ENCODE assay signal across 8 cellular contexts in genomic region chr11:121452609-121453150, GRCh38.
DNase-seq lines count a peak whose midpoint lies in the region; ATAC-seq and TF ChIP-seq lines count a peak whose summit lies in the region.

Gene SORL1-AS1, minus strand, starts transcription at chr11:121452967.

- H3K9me2 ChIP-seq in Loucy (replicated peaks; ENCODE audit: low read depth, low read length): no peaks in the 10 kb centered on the region

- H3K27me3 ChIP-seq in CD4-positive, CD25-positive, alpha-beta regulatory T cell (ENCODE audit: control insufficient read depth, insufficient read depth, low read length): no peaks in the 10 kb centered on the region
- H3K27me3 ChIP-seq in Loucy (ENCODE audit: insufficient read depth, low read length, poor library complexity, severe bottlenecking) (no peaks in the 10 kb centered on the region), osteoblast (ENCODE audit: insufficient read depth, low read length) (peaks cover 54% of the 10 kb centered on the region)

- H4K20me1 ChIP-seq in Loucy (ENCODE audit: insufficient read depth, low read length, poor library complexity, severe bottlenecking): peaks cover 10% of the 10 kb centered on the region
- no peaks in the 10 kb centered on the region for H4K20me1 ChIP-seq in osteoblast (ENCODE audit: insufficient read depth, low read length)

- H3K9me3 ChIP-seq in CD4-positive, CD25-positive, alpha-beta regulatory T cell (ENCODE audit: control insufficient read depth in 2 of 2, low read length in 2 of 2): no peaks in the 10 kb centered on the region
- H3K9me3 ChIP-seq in Loucy (ENCODE audit: insufficient read depth, low read depth, low read length): no peaks in the 10 kb centered on the region
- H3K9me3 ChIP-seq in osteoblast (ENCODE audit: low read depth, low read length): no peaks in the 10 kb centered on the region

- peaks cover 8% of the 10 kb centered on the region for H3K36me3 ChIP-seq in CD4-positive, CD25-positive, alpha-beta regulatory T cell (ENCODE audit: control insufficient read depth, insufficient read depth, low read length)
- H3K36me3 ChIP-seq in Loucy (ENCODE audit: insufficient read depth, low read length) (no peaks in the 10 kb centered on the region), osteoblast (ENCODE audit: insufficient read depth, low read length) (no peaks in the 10 kb centered on the region)

- no peaks in the 10 kb centered on the region for H3F3A ChIP-seq in Loucy (ENCODE audit: low read depth)

- POLR2A ChIA-PET in activated CD8-positive, alpha-beta T cell treated with anti-CD3 and anti-CD28 coated beads, Interleukin-2, amount 10 ng/mL, durations not matched to agents 7 days and 5 days (lab: Charles Lee): interaction anchor here (0.7 to 4.9 kb wide), 7 partner anchors 12 to 160 kb away, joined by 3 to 156 read pairs (median 4); partner anchors contain the start of gene SC5D

- peak within 1 kb of the TSS; percentile 81 for H3K27ac ChIP-seq in CD4-positive, CD25-positive, alpha-beta regulatory T cell (ENCODE audit: insufficient read depth, low read length, poor library complexity, severe bottlenecking)
- H3K27ac ChIP-seq in osteoblast (ENCODE audit: low read depth, low read length): no peak within 1 kb of the TSS

- H3K4me2 ChIP-seq in Loucy (ENCODE audit: low read depth, low read length, poor library complexity, severe bottlenecking) (peak within 1 kb of the TSS; percentile 87), osteoblast (ENCODE audit: insufficient read depth, low read length) (peak within 1 kb of the TSS; percentile 63)

- peak within 1 kb of the TSS; percentile 97 to 100 (median 100) for H3K4me3 Mint-ChIP-seq in CD4-positive, CD25-positive, alpha-beta regulatory T cell
- peak within 1 kb of the TSS; percentile 85 for H3K4me3 Mint-ChIP-seq in activated CD8-positive, alpha-beta T cell treated with anti-CD3 and anti-CD28 coated beads, Interleukin-2, amount 10 ng/mL, durations not matched to agents 7 days and 5 days

- H3K4me3 ChIP-seq in CD4-positive, CD25-positive, alpha-beta regulatory T cell (ENCODE audit: low read depth, low read length): peak within 1 kb of the TSS; percentile 99
- H3K4me3 ChIP-seq in Loucy (ENCODE audit: low read length, poor library complexity, severe bottlenecking) (peak within 1 kb of the TSS; percentile 78), osteoblast (ENCODE audit: insufficient read depth, low read length) (peak within 1 kb of the TSS; percentile 61)

- peak; percentile 32 to 52 for ATAC-seq in CD4-positive, CD25-positive, alpha-beta regulatory T cell (ENCODE audit: low read depth in 2 of 2)
- peak; percentile 18 for ATAC-seq in GM21526 (IDR thresholded peaks at IDR 0.05; ENCODE audit: low FRiP score, unreplicated experiment)
- ATAC-seq in activated CD8-positive, alpha-beta T cell treated with anti-CD3 and anti-CD28 coated beads, Interleukin-2, amount 10 ng/mL, durations not matched to agents 7 days and 5 days: peak; percentile 40
- ATAC-seq in esophagus mucosa: peak; percentile 5
- ATAC-seq in GM18519 (IDR thresholded peaks at IDR 0.05; ENCODE audit: low FRiP score, unreplicated experiment): no peak

- H3K9me3 Mint-ChIP-seq in CD4-positive, CD25-positive, alpha-beta regulatory T cell: peaks cover 0 to 4% (median 0%) of the 10 kb centered on the region in 7 donors
- H3K9me3 Mint-ChIP-seq in activated CD8-positive, alpha-beta T cell treated with anti-CD3 and anti-CD28 coated beads, Interleukin-2, amount 10 ng/mL, durations not matched to agents 7 days and 5 days (ENCODE audit: insufficient read depth): no peaks in the 10 kb centered on the region

- H3K4me1 ChIP-seq in CD4-positive, CD25-positive, alpha-beta regulatory T cell (ENCODE audit: control insufficient read depth, insufficient read depth, low read length, poor library complexity, severe bottlenecking): peaks cover 81% of the 10 kb centered on the region
- peaks cover 79% of the 10 kb centered on the region for H3K4me1 ChIP-seq in Loucy (ENCODE audit: insufficient read depth, low read length, poor library complexity, severe bottlenecking)
- H3K4me1 ChIP-seq in osteoblast (ENCODE audit: insufficient read depth, low read length): peaks cover 4% of the 10 kb centered on the region

- H3K27ac Mint-ChIP-seq in CD4-positive, CD25-positive, alpha-beta regulatory T cell: peak within 1 kb of the TSS; percentile 96 to 100 (median 96)
- H3K27ac Mint-ChIP-seq in activated CD8-positive, alpha-beta T cell treated with anti-CD3 and anti-CD28 coated beads, Interleukin-2, amount 10 ng/mL, durations not matched to agents 7 days and 5 days: peak within 1 kb of the TSS; percentile 97

- TF ChIP-seq CTCF in Loucy (conservative IDR thresholded peaks at IDR 0.05; ENCODE audit: low read length) (no peak), osteoblast (IDR thresholded peaks at IDR 0.05; ENCODE audit: extremely low read depth, low read depth, low read length) (no peak)

- H3K27me3 Mint-ChIP-seq in CD4-positive, CD25-positive, alpha-beta regulatory T cell: no peaks in the 10 kb centered on the region
- no peaks in the 10 kb centered on the region for H3K27me3 Mint-ChIP-seq in activated CD8-positive, alpha-beta T cell treated with anti-CD3 and anti-CD28 coated beads, Interleukin-2, amount 10 ng/mL, durations not matched to agents 7 days and 5 days (ENCODE audit: low read depth)

- H3K4me1 Mint-ChIP-seq in CD4-positive, CD25-positive, alpha-beta regulatory T cell: peaks cover 29 to 82% (median 73%) of the 10 kb centered on the region in 4 donors
- peaks cover 85% of the 10 kb centered on the region for H3K4me1 Mint-ChIP-seq in activated CD8-positive, alpha-beta T cell treated with anti-CD3 and anti-CD28 coated beads, Interleukin-2, amount 10 ng/mL, durations not matched to agents 7 days and 5 days (ENCODE audit: low read depth)

- H3K9ac ChIP-seq in Loucy (ENCODE audit: low read depth, low read length, poor library complexity, severe bottlenecking): peak within 1 kb of the TSS; percentile 76

- peaks cover 55% of the 10 kb centered on the region for H3K79me2 ChIP-seq in Loucy (ENCODE audit: insufficient read depth, low read length)
- no peaks in the 10 kb centered on the region for H3K79me2 ChIP-seq in osteoblast (ENCODE audit: insufficient read depth, low read length)

- CTCF ChIA-PET in activated CD8-positive, alpha-beta T cell treated with anti-CD3 and anti-CD28 coated beads, Interleukin-2, amount 10 ng/mL, durations not matched to agents 7 days and 5 days (lab: Charles Lee): interaction anchor here (0.6 to 4.9 kb wide), 8 partner anchors 12 to 157 kb away, joined by 3 to 90 read pairs (median 4); no protein-coding TSS in a partner anchor

- peaks cover 41% of the 10 kb centered on the region for H3K36me3 Mint-ChIP-seq in CD4-positive, CD25-positive, alpha-beta regulatory T cell
- H3K36me3 Mint-ChIP-seq in activated CD8-positive, alpha-beta T cell treated with anti-CD3 and anti-CD28 coated beads, Interleukin-2, amount 10 ng/mL, durations not matched to agents 7 days and 5 days (ENCODE audit: low read depth): peaks cover 54% of the 10 kb centered on the region

- H2AFZ ChIP-seq in Loucy (ENCODE audit: low read length) (peak within 1 kb of the TSS; percentile 93), osteoblast (ENCODE audit: low read length) (peak within 1 kb of the TSS; percentile 68)

- peak; percentile 54 to 72 (median 64) for DNase-seq in CD4-positive, CD25-positive, alpha-beta regulatory T cell
- peak; percentile 54 for DNase-seq in activated CD8-positive, alpha-beta T cell treated with anti-CD3 and anti-CD28 coated beads, Interleukin-2, amount 10 ng/mL, durations not matched to agents 7 days and 5 days
- DNase-seq in osteoblast (ENCODE audit: insufficient read length, low spot score, missing footprints): no peak
- DNase-seq in dermis blood vessel endothelial cell: no peak

Comparison
In these comparisons a context has a peak if more than half of its experiments do, and no peak if none do; other contexts are left out.
1. DNase-seq: peak in CD4-positive, CD25-positive, alpha-beta regulatory T cell (3 of 3) and activated CD8-positive, alpha-beta T cell treated with anti-CD3 and anti-CD28 coated beads, Interleukin-2, amount 10 ng/mL, durations not matched to agents 7 days and 5 days (single experiment); none in osteoblast (single experiment) and dermis blood vessel endothelial cell (single experiment).
2. Peak in every context shown above with its lines, with median percentiles within 50 percentile points of each other: H3K4me3 ChIP-seq.